In genomic region chr12:130444986-130445385, GRCh38 we compare ENCODE assay signal across 31 cellular contexts.
"Had no signal": no experiment of that assay in that cellular context is flagged by ENCODE, and none has a peak within 500 bp of the region (broad histone marks: within the 10 kb centered on the region; RNA-seq: fewer than 3 reads in every experiment).

No MANE protein-coding gene starts in this region.

- H3K4me3 Mint-ChIP-seq: naive thymus-derived CD8-positive, alpha-beta T cell; natural killer cell treated with Interleukin-12 subunit alpha and Interleukin-12 subunit beta and Interleukin-15 and Interleukin-18, amount 100 ng/mL, for 72 hours; nephron progenitor cell; neural progenitor cell; stimulated activated memory B cell treated with anti-CD40 and anti-IgM and Interleukin-4, amounts not matched to agents 10 μg/mL and 1 μg/mL and 100 μg/mL, for 72 hours; stimulated activated naive CD8-positive, alpha-beta T cell treated with anti-CD3 and anti-CD28 coated beads, Interleukin-15, amount 100 ng/mL, for 72 hours; type B pancreatic cell had no signal

- H3K4me1 Mint-ChIP-seq: naive thymus-derived CD8-positive, alpha-beta T cell; nephron progenitor cell; neural progenitor cell; stimulated activated memory B cell treated with anti-CD40 and anti-IgM and Interleukin-4, amounts not matched to agents 10 μg/mL and 1 μg/mL and 100 μg/mL, for 72 hours; stimulated activated naive CD8-positive, alpha-beta T cell treated with anti-CD3 and anti-CD28 coated beads, Interleukin-15, amount 100 ng/mL, for 72 hours had no signal

- H2AFZ ChIP-seq: neural progenitor cell, parathyroid adenoma had no signal

- H3K4me2 ChIP-seq: neural progenitor cell, smooth muscle cell had no signal

- H3K36me3 Mint-ChIP-seq: naive thymus-derived CD8-positive, alpha-beta T cell; natural killer cell treated with Interleukin-12 subunit alpha and Interleukin-12 subunit beta and Interleukin-15 and Interleukin-18, amount 100 ng/mL, for 72 hours; stimulated activated memory B cell treated with anti-CD40 and anti-IgM and Interleukin-4, amounts not matched to agents 10 μg/mL and 1 μg/mL and 100 μg/mL, for 72 hours had no signal

- H3K9me3 Mint-ChIP-seq: natural killer cell treated with Interleukin-12 subunit alpha and Interleukin-12 subunit beta and Interleukin-15 and Interleukin-18, amount 100 ng/mL, for 72 hours; neural progenitor cell; type B pancreatic cell had no signal

- H3K27me3 Mint-ChIP-seq: natural killer cell treated with Interleukin-12 subunit alpha and Interleukin-12 subunit beta and Interleukin-15 and Interleukin-18, amount 100 ng/mL, for 72 hours; progenitor cell of endocrine pancreas; stimulated activated memory B cell treated with anti-CD40 and anti-IgM and Interleukin-4, amounts not matched to agents 10 μg/mL and 1 μg/mL and 100 μg/mL, for 72 hours; stimulated activated naive CD8-positive, alpha-beta T cell treated with anti-CD3 and anti-CD28 coated beads, Interleukin-15, amount 100 ng/mL, for 72 hours; type B pancreatic cell had no signal

- H3K9me3 ChIP-seq: ovary, psoas muscle, suprapubic skin, testis, transverse colon, upper lobe of right lung, uterus had no signal

- ATAC-seq: naive thymus-derived CD8-positive, alpha-beta T cell; natural killer cell treated with Interleukin-12 subunit alpha and Interleukin-12 subunit beta and Interleukin-15 and Interleukin-18, amount 100 ng/mL, for 72 hours; psoas muscle; right cardiac atrium; sciatic nerve; stimulated activated memory B cell treated with anti-CD40 and anti-IgM and Interleukin-4, amounts not matched to agents 10 μg/mL and 1 μg/mL and 100 μg/mL, for 72 hours; stimulated activated naive CD8-positive, alpha-beta T cell treated with anti-CD3 and anti-CD28 coated beads, Interleukin-15, amount 100 ng/mL, for 72 hours; stimulated activated naive CD8-positive, alpha-beta T cell treated with anti-CD3 and anti-CD28 coated beads, Interleukin-15, Interleukin-2, amounts not matched to agents 100 U/mL and 50 U/mL, for 24 hours; upper lobe of right lung had no signal

- H3K9ac ChIP-seq: neural progenitor cell, parathyroid adenoma had no signal

- H3K4me3 ChIP-seq: neural progenitor cell, ovary, psoas muscle, skin epidermis, smooth muscle cell, spleen, suprapubic skin, testis, tibial artery, transverse colon, upper lobe of right lung, uterus had no signal

- DNase-seq: naive thymus-derived CD8-positive, alpha-beta T cell; nephron progenitor cell; occipital lobe; ovary; psoas muscle; stimulated activated CD4-positive, alpha-beta T cell treated with anti-CD3 and anti-CD28 coated beads, Interleukin-12 subunit alpha, Interleukin-12 subunit beta, amount 100 ng/mL, for 4 hours; stimulated activated CD4-positive, alpha-beta T cell treated with anti-CD3 and anti-CD28 coated beads, Interleukin-1b, Interleukin-23, amount 100 ng/mL, for 48 hours; stimulated activated CD4-positive, alpha-beta T cell treated with anti-CD3 and anti-CD28 coated beads, Interleukin-4, amount 100 ng/mL, for 1 hour; stimulated activated CD4-positive, alpha-beta T cell treated with anti-CD3 and anti-CD28 coated beads, Interleukin-4, amount 100 ng/mL, for 4 hours; stimulated activated CD8-positive, alpha-beta memory T cell treated with anti-CD3 and anti-CD28 coated beads, Interleukin-4, amount 100 ng/mL, for 48 hours; stimulated activated naive CD4-positive, alpha-beta T cell; stimulated activated naive CD8-positive, alpha-beta T cell treated with anti-CD3 and anti-CD28 coated beads, Interleukin-15, amount 100 ng/mL, for 72 hours; stimulated activated naive CD8-positive, alpha-beta T cell treated with anti-CD3 and anti-CD28 coated beads, Interleukin-15, Interleukin-2, amounts not matched to agents 100 U/mL and 50 U/mL, for 24 hours; substantia nigra; testis; tibial artery; transverse colon; upper lobe of right lung; uterus had no signal

- H3K27me3 ChIP-seq: neural progenitor cell, ovary, spleen, suprapubic skin, testis, tibial artery, transverse colon, upper lobe of right lung, uterus had no signal

- H3K27ac ChIP-seq: neural progenitor cell, ovary, parathyroid adenoma, psoas muscle, skin epidermis, spleen, suprapubic skin, testis, tibial artery, transverse colon, upper lobe of right lung, uterus had no signal

- H3K4me1 ChIP-seq: neural progenitor cell, parathyroid adenoma, psoas muscle, spleen, suprapubic skin, testis, tibial artery, transverse colon, upper lobe of right lung, uterus had no signal

- H3K27ac Mint-ChIP-seq: naive thymus-derived CD8-positive, alpha-beta T cell; natural killer cell treated with Interleukin-12 subunit alpha and Interleukin-12 subunit beta and Interleukin-15 and Interleukin-18, amount 100 ng/mL, for 72 hours; neural progenitor cell; progenitor cell of endocrine pancreas; stimulated activated memory B cell treated with anti-CD40 and anti-IgM and Interleukin-4, amounts not matched to agents 10 μg/mL and 1 μg/mL and 100 μg/mL, for 72 hours; stimulated activated naive CD8-positive, alpha-beta T cell treated with anti-CD3 and anti-CD28 coated beads, Interleukin-15, amount 100 ng/mL, for 72 hours; type B pancreatic cell had no signal

- H3K36me3 ChIP-seq: neural progenitor cell, ovary, tibial artery, transverse colon, upper lobe of right lung, uterus had no signal
